In genomic region chr5:56269216-56269927, GRCh38 we compare ENCODE assay signal across 8 cellular contexts. TPM values are rescaled to one million over a fixed set of nuclear protein-coding genes. Genes with fewer than 3 reads are reported as not detected.
DNase-seq lines count a peak whose midpoint lies in the region; ATAC-seq, FAIRE-seq and TF ChIP-seq lines count a peak whose summit lies in the region.

No MANE protein-coding gene starts in this region.

- no peaks in the 10 kb centered on the region for H3K9me3 Mint-ChIP-seq in T-cell

- intact Hi-C loops in Right ventricle myocardium superior (cut with DNase I) (no loop called here), cardiac septum (cut with DNase I) (loop anchor here (10.0 kb wide), 2 partner anchors 865 to 945 kb away; no protein-coding TSS in a partner anchor), pancreas (cut with DNase I) (no loop called here)

- no peak overlapping the region for H3K4me3 ChIP-seq in pancreas

- H3K36me3 Mint-ChIP-seq in T-cell, result no peaks in the 10 kb centered on the region

- DNase-seq in Right ventricle myocardium superior (no peak), cardiac septum (ENCODE audit: low spot score) (no peak), T-cell (peak in 20 of 34 experiments; percentile 4 to 45 (median 16)), fibroblast of gingiva (ENCODE audit: low read depth) (peak; percentile 68), pancreas (no peak), SW480 (ENCODE audit: low spot score) (no peak)

- no peaks in the 10 kb centered on the region for H3K27me3 ChIP-seq in pancreas

- 29 to 30% methylated on average over 6 of the region's 6 CpGs for WGBS in pancreas, 2 donors

- POLR2A ChIA-PET in T-cell (lab: Charles Lee), result interaction anchor here in 1 of 2 donors (0.5 to 0.6 kb wide), 3 partner anchors 31 to 274 kb away, joined by 3 to 6 read pairs (median 3); no protein-coding TSS in a partner anchor

- H3K4me1 ChIP-seq in pancreas, result peaks cover 0 to 2% (median 0%) of the 10 kb centered on the region in 3 donors

- H3K4me1 Mint-ChIP-seq in T-cell, result peaks cover 18 to 21% (median 18%) of the 10 kb centered on the region in 3 donors

- H3K27me3 Mint-ChIP-seq in T-cell, result no peaks in the 10 kb centered on the region

- H3K27ac Mint-ChIP-seq in T-cell, result no peak overlapping the region

- ATAC-seq in Right ventricle myocardium superior (ENCODE audit: poor library complexity) (peak; percentile 78), HG03520 (IDR thresholded peaks at IDR 0.05; ENCODE audit: unreplicated experiment) (peak; percentile 53), T-cell (replicated peaks in 1 of 4) (peak in 1 of 4 experiments; percentile 55), pancreas (peak; percentile 38 to 80 (median 64)), GM21526 (IDR thresholded peaks at IDR 0.05; ENCODE audit: low FRiP score, unreplicated experiment) (no peak)

- peak in 1 of 4 donors; percentile 12 for TF ChIP-seq CTCF in pancreas (IDR thresholded peaks at IDR 0.05)

- no peak for FAIRE-seq in pancreas (lab: Jason Lieb, UNC)

- no peak overlapping the region for H3K27ac ChIP-seq in pancreas

- H3K36me3 ChIP-seq in pancreas, result no peaks in the 10 kb centered on the region

- H3K9me3 ChIP-seq in pancreas, result no peaks in the 10 kb centered on the region

- no peak overlapping the region for H3K4me3 Mint-ChIP-seq in T-cell

- CTCF ChIA-PET in T-cell (lab: Charles Lee), result interaction anchor here (0.5 to 5.3 kb wide), 13 partner anchors 46 to 1081 kb away, joined by 3 to 105 read pairs (median 5); no protein-coding TSS in a partner anchor

RNA-seq across cellular contexts. Expression of gene ANKRD55, which starts 36.2 kb away (rescaled TPM):
- total RNA-seq in Right ventricle myocardium superior (not detected), cardiac septum (not detected), T-cell (10 to 100 TPM in 1 of 5 donors, 1 to 10 TPM in 4; 2.8 to 19.9 (median 3.4) TPM), pancreas (under 1 TPM in 1 of 6 donors, not detected in 5; 0.06 TPM)
- not detected for polyA plus RNA-seq in pancreas

Comparison
In these comparisons a context has a peak if more than half of its experiments do, and no peak if none do; other contexts are left out.
1. DNase-seq: peak in T-cell (20 of 34) and fibroblast of gingiva (single experiment); none in Right ventricle myocardium superior (single experiment), cardiac septum (single experiment), pancreas (0 of 6) and SW480 (single experiment).